9 cellular contexts compared by ENCODE assay signal in genomic region chr17:50161911-50162288, GRCh38. TPM values are rescaled to one million over a fixed set of nuclear protein-coding genes. Genes with fewer than 3 reads are reported as not detected.
A peak's percentile ranks its signal among the peaks of the same experiment; 100 is the strongest.
DNase-seq lines count a peak whose midpoint lies in the region; ATAC-seq, FAIRE-seq and TF ChIP-seq lines count a peak whose summit lies in the region.
"Had no signal": no experiment of that assay in that cellular context is flagged by ENCODE, and none has a peak within 500 bp of the region (broad histone marks: within the 10 kb centered on the region; RNA-seq: fewer than 3 reads in every experiment).

No MANE protein-coding gene starts in this region.

- peak overlapping the region; percentile 67 for H3K27ac Mint-ChIP-seq in activated CD8-positive, alpha-beta memory T cell treated with anti-CD3 and anti-CD28 coated beads, Interleukin-2, amount 10 ng/mL, durations not matched to agents 7 days and 5 days
- H3K27ac Mint-ChIP-seq in activated naive CD4-positive, alpha-beta T cell treated with anti-CD3 and anti-CD28 coated beads, Interleukin-2, amount 50 U/mL, for 72 hours, result peak overlapping the region; percentile 95 to 98

- no peaks in the 10 kb centered on the region for H3K36me3 ChIP-seq in kidney (ENCODE audit: control insufficient read depth in 1 of 2, insufficient read depth in 2 of 2, low read length in 2 of 2)
- H3K36me3 ChIP-seq in subcutaneous abdominal adipose tissue (ENCODE audit: control insufficient read depth in 5 of 5, insufficient read depth in 5 of 5, low read length in 5 of 5), result no peaks in the 10 kb centered on the region
- H3K36me3 ChIP-seq: upper lobe of right lung had no signal

- H3K36me3 Mint-ChIP-seq in activated CD8-positive, alpha-beta memory T cell treated with anti-CD3 and anti-CD28 coated beads, Interleukin-2, amount 10 ng/mL, durations not matched to agents 7 days and 5 days, result no peaks in the 10 kb centered on the region
- H3K36me3 Mint-ChIP-seq in activated naive CD4-positive, alpha-beta T cell treated with anti-CD3 and anti-CD28 coated beads, Interleukin-2, amount 50 U/mL, for 72 hours, result peaks cover 0 to 4% of the 10 kb centered on the region in 2 donors

- no peak overlapping the region for H3K9ac ChIP-seq in kidney (ENCODE audit: low read length in 2 of 2)
- peak overlapping the region in 1 of 5 donors; percentile 41 for H3K9ac ChIP-seq in subcutaneous abdominal adipose tissue (ENCODE audit: low read length in 5 of 5)

- FAIRE-seq in kidney (lab: Jason Lieb, UNC), result no peak

- peaks cover 28% of the 10 kb centered on the region for H3K4me1 Mint-ChIP-seq in activated CD8-positive, alpha-beta memory T cell treated with anti-CD3 and anti-CD28 coated beads, Interleukin-2, amount 10 ng/mL, durations not matched to agents 7 days and 5 days

- H3K9me3 ChIP-seq in kidney (ENCODE audit: control insufficient read depth in 1 of 2, low read length in 2 of 2) (no peaks in the 10 kb centered on the region), subcutaneous abdominal adipose tissue (ENCODE audit: control insufficient read depth in 5 of 5, low read length in 5 of 5) (no peaks in the 10 kb centered on the region)
- H3K9me3 ChIP-seq: upper lobe of right lung had no signal

- no peak for ATAC-seq in activated CD8-positive, alpha-beta memory T cell treated with anti-CD3 and anti-CD28 coated beads, Interleukin-2, amount 10 ng/mL, durations not matched to agents 7 days and 5 days
- ATAC-seq in activated naive CD4-positive, alpha-beta T cell treated with anti-CD3 and anti-CD28 coated beads, Interleukin-2, amount 50 U/mL, for 72 hours, result peak in 1 of 2 donors; percentile 7
- no peak for ATAC-seq in HG03378 (IDR thresholded peaks at IDR 0.05; ENCODE audit: unreplicated experiment)

- H3K27ac ChIP-seq in kidney (ENCODE audit: low read depth in 2 of 2, low read length in 2 of 2) (no peak overlapping the region), subcutaneous abdominal adipose tissue (ENCODE audit: low read depth, low read length) (no peak overlapping the region)
- H3K27ac ChIP-seq: upper lobe of right lung had no signal

- no peaks in the 10 kb centered on the region for H3K9me3 Mint-ChIP-seq in activated CD8-positive, alpha-beta memory T cell treated with anti-CD3 and anti-CD28 coated beads, Interleukin-2, amount 10 ng/mL, durations not matched to agents 7 days and 5 days (ENCODE audit: low read depth)
- H3K9me3 Mint-ChIP-seq in activated naive CD4-positive, alpha-beta T cell treated with anti-CD3 and anti-CD28 coated beads, Interleukin-2, amount 50 U/mL, for 72 hours, result peaks cover 4 to 9% of the 10 kb centered on the region in 2 donors

- peak overlapping the region; percentile 77 for H3K4me3 Mint-ChIP-seq in activated CD8-positive, alpha-beta memory T cell treated with anti-CD3 and anti-CD28 coated beads, Interleukin-2, amount 10 ng/mL, durations not matched to agents 7 days and 5 days

- peaks cover 8% of the 10 kb centered on the region for H3K27me3 Mint-ChIP-seq in activated CD8-positive, alpha-beta memory T cell treated with anti-CD3 and anti-CD28 coated beads, Interleukin-2, amount 10 ng/mL, durations not matched to agents 7 days and 5 days

- H3K4me1 ChIP-seq in kidney (ENCODE audit: control insufficient read depth in 1 of 2, insufficient read depth in 1 of 2, low read depth in 1 of 2, low read length in 2 of 2) (peaks cover 6 to 9% of the 10 kb centered on the region in 2 donors), subcutaneous abdominal adipose tissue (ENCODE audit: control insufficient read depth in 5 of 5, insufficient read depth in 5 of 5, low read length in 5 of 5) (peaks cover 2 to 15% (median 13%) of the 10 kb centered on the region in 5 donors)

- TF ChIP-seq CTCF in kidney (IDR thresholded peaks at IDR 0.05; ENCODE audit: borderline replicate concordance, extremely low read depth, insufficient read depth) (no peak), GM20000 (IDR thresholded peaks at IDR 0.05; ENCODE audit: extremely low read depth, missing control alignments) (no peak)

- no peaks in the 10 kb centered on the region for H3K27me3 ChIP-seq in subcutaneous abdominal adipose tissue (ENCODE audit: control insufficient read depth in 5 of 5, insufficient read depth in 4 of 5, low read length in 5 of 5)
- H3K27me3 ChIP-seq: upper lobe of right lung had no signal

- DNase-seq in activated CD8-positive, alpha-beta memory T cell treated with anti-CD3 and anti-CD28 coated beads, Interleukin-2, amount 10 ng/mL, durations not matched to agents 7 days and 5 days, result no peak
- no peak for DNase-seq in activated CD8-positive, alpha-beta memory T cell treated with anti-CD3 and anti-CD28 coated beads, Interleukin-2, amount 50 U/mL, for 4 hours
- DNase-seq in activated naive CD4-positive, alpha-beta T cell treated with anti-CD3 and anti-CD28 coated beads, Interleukin-2, amount 50 U/mL, for 72 hours (ENCODE audit: low spot score in 2 of 2), result no peak
- DNase-seq in kidney (peak; percentile 66), SW 1271 (lab: John Stamatoyannopoulos, UW) (no peak), GM20000 (ENCODE audit: low spot score) (no peak)

- CTCF ChIA-PET in activated CD8-positive, alpha-beta memory T cell treated with anti-CD3 and anti-CD28 coated beads, Interleukin-2, amount 10 ng/mL, durations not matched to agents 7 days and 5 days (lab: Charles Lee), result interaction anchor here (0.8 to 2.8 kb wide), 22 partner anchors 8 to 236 kb away, joined by 3 to 81 read pairs (median 10); partner anchors contain the start of genes PPP1R9B and SAMD14

- intact Hi-C loops in kidney (cut with DNase I), result no loop called here

- H3K4me3 ChIP-seq in kidney (ENCODE audit: low read length in 2 of 2) (peak overlapping the region in 1 of 2 donors; percentile 65), subcutaneous abdominal adipose tissue (ENCODE audit: low read depth in 1 of 5, low read length in 5 of 5) (peak overlapping the region in 4 of 5 donors; percentile 19 to 34 (median 26))

RNA-seq across cellular contexts. Expression of gene SGCA, which starts 3.9 kb away (rescaled TPM):
- under 1 TPM in 1 of 2 experiments, not detected in 1; 0.23 TPM for total RNA-seq in activated CD8-positive, alpha-beta memory T cell treated with anti-CD3 and anti-CD28 coated beads, Interleukin-2, amount 10 ng/mL, durations not matched to agents 7 days and 5 days
- under 1 TPM; 0.31 to 0.41 TPM for total RNA-seq in activated naive CD4-positive, alpha-beta T cell treated with anti-CD3 and anti-CD28 coated beads, Interleukin-2, amount 50 U/mL, for 72 hours
- total RNA-seq in kidney, result 4.2 TPM
- polyA plus RNA-seq in kidney (ENCODE audit: insufficient read depth, low read depth, low replicate concordance), result 5.5 TPM

RNA-seq across cellular contexts. Expression of gene PPP1R9B, which starts 11.4 kb away (rescaled TPM):
- 100 to 1,000 TPM; 108 to 121 TPM for total RNA-seq in activated CD8-positive, alpha-beta memory T cell treated with anti-CD3 and anti-CD28 coated beads, Interleukin-2, amount 10 ng/mL, durations not matched to agents 7 days and 5 days
- 100 to 1,000 TPM in 1 of 2 donors, 10 to 100 TPM in 1; 74.4 to 112 TPM for total RNA-seq in activated naive CD4-positive, alpha-beta T cell treated with anti-CD3 and anti-CD28 coated beads, Interleukin-2, amount 50 U/mL, for 72 hours
- total RNA-seq in kidney, result 64.4 TPM
- 17.1 TPM for polyA plus RNA-seq in kidney (ENCODE audit: insufficient read depth, low read depth, low replicate concordance)

RNA-seq across cellular contexts. Expression of gene SAMD14, which starts 31.9 kb away (rescaled TPM):
- 1 to 10 TPM in 1 of 2 experiments, under 1 TPM in 1; 0.35 to 1.1 TPM for total RNA-seq in activated CD8-positive, alpha-beta memory T cell treated with anti-CD3 and anti-CD28 coated beads, Interleukin-2, amount 10 ng/mL, durations not matched to agents 7 days and 5 days
- 1 to 10 TPM; 1.3 to 4.4 TPM for total RNA-seq in activated naive CD4-positive, alpha-beta T cell treated with anti-CD3 and anti-CD28 coated beads, Interleukin-2, amount 50 U/mL, for 72 hours
- total RNA-seq in kidney, result 5.0 TPM
- polyA plus RNA-seq in kidney (ENCODE audit: insufficient read depth, low read depth, low replicate concordance), result 3.7 TPM

RNA-seq across cellular contexts. Expression of gene COL1A1, which starts 39.5 kb away (rescaled TPM):
- 1 to 10 TPM in 1 of 2 experiments, under 1 TPM in 1; 0.67 to 1.6 TPM for total RNA-seq in activated CD8-positive, alpha-beta memory T cell treated with anti-CD3 and anti-CD28 coated beads, Interleukin-2, amount 10 ng/mL, durations not matched to agents 7 days and 5 days
- total RNA-seq in activated naive CD4-positive, alpha-beta T cell treated with anti-CD3 and anti-CD28 coated beads, Interleukin-2, amount 50 U/mL, for 72 hours, result 1 to 10 TPM in 1 of 2 donors, under 1 TPM in 1; 0.48 to 3.0 TPM
- 142 TPM for total RNA-seq in kidney
- 9.2 TPM for polyA plus RNA-seq in kidney (ENCODE audit: insufficient read depth, low read depth, low replicate concordance)
